Comparison of ENCODE assay signal across 11 cellular contexts in genomic region chr6:17493286-17493685, GRCh38.
DNase-seq lines count a peak whose midpoint lies in the region; ATAC-seq and TF ChIP-seq lines count a peak whose summit lies in the region.
"Had no signal": no experiment of that assay in that cellular context is flagged by ENCODE, and none has a peak within 500 bp of the region (broad histone marks: within the 10 kb centered on the region; RNA-seq: fewer than 3 reads in every experiment).

No MANE protein-coding gene starts in this region.

- WGBS in mammary epithelial cell (ENCODE audit: low coverage, missing lambda C conversion rate): 100% methylated on average over 2 of the region's 2 CpGs

- no peak overlapping the region for H3K4me2 ChIP-seq in mammary epithelial cell (ENCODE audit: insufficient read depth, low read depth, low read length)

- peak; percentile 19 for ATAC-seq in left lung
- ATAC-seq in GM21360 (IDR thresholded peaks at IDR 0.05; ENCODE audit: unreplicated experiment): no peak

- CTCF ChIA-PET in mammary epithelial cell (lab: Charles Lee; ENCODE audit: low non-redundant PET): no interaction called here

- no peaks in the 10 kb centered on the region for H3K79me2 ChIP-seq in mammary epithelial cell (ENCODE audit: insufficient read depth, low read length)

- H2AFZ ChIP-seq in mammary epithelial cell (ENCODE audit: low read depth, low read length): no peak overlapping the region

- DNase-seq in NCI-H748 (lab: John Stamatoyannopoulos, UW; ENCODE audit: unreplicated experiment): peak; percentile 10
- no peak for DNase-seq in NCI-H748 treated with DMSO at 0.1 percent for 48 hours (lab: John Stamatoyannopoulos, UW)
- peak; percentile 18 for DNase-seq in mammary epithelial cell
- no peak for DNase-seq in left lung
- peak in 1 of 2 donors; percentile 62 for DNase-seq in uterus
- no peak for DNase-seq in COLO829 (ENCODE audit: low spot score)
- no peak for DNase-seq in Ammon's horn (ENCODE audit: low spot score)
- DNase-seq: NCI-H526, retina, T-helper 9 cell had no signal

- no peaks in the 10 kb centered on the region for H4K20me1 ChIP-seq in mammary epithelial cell (ENCODE audit: insufficient read depth, low read length)

- H3K9ac ChIP-seq in mammary epithelial cell (ENCODE audit: insufficient read depth, low read length): no peak overlapping the region

- H3K27me3 ChIP-seq in mammary epithelial cell (ENCODE audit: insufficient read depth, low read length) (no peaks in the 10 kb centered on the region), left lung (no peaks in the 10 kb centered on the region), uterus (no peaks in the 10 kb centered on the region)

- H3K9me3 ChIP-seq in mammary epithelial cell (replicated peaks; ENCODE audit: insufficient read depth, low read length) (no peaks in the 10 kb centered on the region), left lung (no peaks in the 10 kb centered on the region), uterus (no peaks in the 10 kb centered on the region)

- H3K27ac ChIP-seq in mammary epithelial cell (ENCODE audit: insufficient read depth, low read depth, low read length) (no peak overlapping the region), left lung (no peak overlapping the region), uterus (peak overlapping the region; percentile 60 to 77)

- dilution Hi-C loops in mammary epithelial cell (cut with HindIII; ENCODE audit: low sequenced_read_pairs): no loop called here

- no TSS peak for BruUV-seq in mammary epithelial cell (replicated peaks; lab: Mats Ljungman, UMichigan)

- intact Hi-C loops in mammary epithelial cell (cut with micrococcal nuclease): no loop called here
- intact Hi-C loops in left lung (cut with DNase I): no loop called here
- intact Hi-C loops in uterus (cut with DNase I; ENCODE audit: low total_unique reads): no loop called here

- TF ChIP-seq CTCF in mammary epithelial cell (conservative IDR thresholded peaks at IDR 0.05 in 1 of 2, IDR thresholded peaks at IDR 0.05 in 1 of 2; ENCODE audit: extremely low read depth in 1 of 2, insufficient read depth in 1 of 2, low read depth in 1 of 2, low read length in 2 of 2) (no peak), left lung (IDR thresholded peaks at IDR 0.05) (no peak), uterus (IDR thresholded peaks at IDR 0.05) (no peak)

- H3K36me3 ChIP-seq in mammary epithelial cell (ENCODE audit: insufficient read depth, low read length) (peaks cover 2% of the 10 kb centered on the region), left lung (no peaks in the 10 kb centered on the region), uterus (no peaks in the 10 kb centered on the region)

- H3K4me1 ChIP-seq in mammary epithelial cell (ENCODE audit: insufficient read depth, low read length) (no peaks in the 10 kb centered on the region), left lung (peaks cover 0 to 4% of the 10 kb centered on the region in 2 donors), uterus (no peaks in the 10 kb centered on the region)

- in situ Hi-C loops in mammary epithelial cell (cut with MboI; ENCODE audit: low sequenced_read_pairs in 2 of 2): no loop called here

- no peak for TF ChIP-seq POLR2A in uterus (IDR thresholded peaks at IDR 0.05)

- no peak overlapping the region for H3K4me3 ChIP-seq in mammary epithelial cell (replicated peaks in 1 of 3; ENCODE audit: insufficient read depth in 1 of 3, low read depth in 2 of 3, low read length in 3 of 3)
- no peak overlapping the region for H3K4me3 ChIP-seq in left lung
- no peak overlapping the region for H3K4me3 ChIP-seq in uterus

Comparison
In these comparisons a context has a peak if more than half of its experiments do, and no peak if none do; other contexts are left out.
1. DNase-seq: peak in NCI-H748 (single experiment) and mammary epithelial cell (single experiment); none in NCI-H748 treated with DMSO at 0.1 percent for 48 hours (single experiment), left lung (0 of 2), COLO829 (single experiment) and Ammon's horn (single experiment).
2. H3K27ac ChIP-seq: peak in uterus (2 of 2); none in mammary epithelial cell (single experiment) and left lung (0 of 2).